In genomic region chr12:89389755-89390661, GRCh38 we compare ENCODE assay signal across 8 cellular contexts. TPM values are rescaled to one million over a fixed set of nuclear protein-coding genes. Genes with fewer than 3 reads are reported as not detected.
DNase-seq lines count a peak whose midpoint lies in the region; ATAC-seq and TF ChIP-seq lines count a peak whose summit lies in the region.

No MANE protein-coding gene starts in this region.

- peak overlapping the region in 2 of 10 donors; percentile 4 to 16 for H3K4me3 Mint-ChIP-seq in naive thymus-derived CD4-positive, alpha-beta T cell

- H3K9me3 Mint-ChIP-seq in naive thymus-derived CD4-positive, alpha-beta T cell = peaks cover 0 to 2% (median 0%) of the 10 kb centered on the region in 11 donors

- H3K36me3 Mint-ChIP-seq in naive thymus-derived CD4-positive, alpha-beta T cell = peaks cover 0 to 15% (median 4%) of the 10 kb centered on the region in 5 donors

- peak overlapping the region in 1 of 9 donors; percentile 41 for H3K27ac Mint-ChIP-seq in naive thymus-derived CD4-positive, alpha-beta T cell

- H3K4me1 ChIP-seq in naive thymus-derived CD4-positive, alpha-beta T cell (ENCODE audit: control insufficient read depth in 2 of 2, insufficient read depth in 2 of 2, low read length in 2 of 2) = peaks cover 0 to 9% of the 10 kb centered on the region in 2 donors

- no peaks in the 10 kb centered on the region for H3K27me3 Mint-ChIP-seq in naive thymus-derived CD4-positive, alpha-beta T cell

- H3K4me3 ChIP-seq in cardiac fibroblast (replicated peaks in 1 of 2; ENCODE audit: low read depth in 2 of 2, low read length in 2 of 2) = no peak overlapping the region
- no peak overlapping the region for H3K4me3 ChIP-seq in naive thymus-derived CD4-positive, alpha-beta T cell (ENCODE audit: low read length)

- H3K27me3 ChIP-seq in naive thymus-derived CD4-positive, alpha-beta T cell (ENCODE audit: control insufficient read depth in 2 of 2, insufficient read depth in 2 of 2, low read length in 2 of 2) = no peaks in the 10 kb centered on the region

- CTCF ChIA-PET in naive thymus-derived CD4-positive, alpha-beta T cell (lab: Charles Lee) = interaction anchor here (0.6 kb wide), 1 partner anchor 57 kb away, joined by 3 read pairs; no protein-coding TSS in a partner anchor

- ATAC-seq in HG02852 (IDR thresholded peaks at IDR 0.05; ENCODE audit: unreplicated experiment) = peak; percentile 49
- ATAC-seq in naive thymus-derived CD4-positive, alpha-beta T cell = peak; percentile 65

- DNase-seq in GF-D8 (lab: John Stamatoyannopoulos, UW) = peak; percentile 13
- DNase-seq in cardiac fibroblast (ENCODE audit: low read depth in 2 of 2) = peak; percentile 51 to 73
- peak in 1 of 9 donors; percentile 0 for DNase-seq in naive thymus-derived CD4-positive, alpha-beta T cell
- DNase-seq in NCI-H2227 (lab: John Stamatoyannopoulos, UW; ENCODE audit: unreplicated experiment) = no peak
- DNase-seq in dedifferentiated amniotic fluid mesenchymal stem cell (ENCODE audit: extremely low spot score) = no peak
- DNase-seq in COLO668 (lab: John Stamatoyannopoulos, UW; ENCODE audit: unreplicated experiment) = no peak
- no peak for DNase-seq in effector CD4-positive, alpha-beta T cell

- no peaks in the 10 kb centered on the region for H3K36me3 ChIP-seq in naive thymus-derived CD4-positive, alpha-beta T cell (ENCODE audit: control insufficient read depth in 2 of 3, insufficient read depth in 3 of 3, low read length in 3 of 3)

- H3K27ac ChIP-seq in naive thymus-derived CD4-positive, alpha-beta T cell (ENCODE audit: low read depth, low read length) = no peak overlapping the region

- no peak for TF ChIP-seq CTCF in cardiac fibroblast (IDR thresholded peaks at IDR 0.05; ENCODE audit: low read depth, low read length)

- intact Hi-C loops in naive thymus-derived CD4-positive, alpha-beta T cell (cut with micrococcal nuclease) = no loop called here

- no peaks in the 10 kb centered on the region for H3K9me3 ChIP-seq in naive thymus-derived CD4-positive, alpha-beta T cell (ENCODE audit: control insufficient read depth in 2 of 3, low read length in 3 of 3)

- POLR2A ChIA-PET in naive thymus-derived CD4-positive, alpha-beta T cell (lab: Charles Lee) = interaction anchor here (0.6 kb wide), 1 partner anchor 327 kb away, joined by 3 read pairs; no protein-coding TSS in a partner anchor

- H3K4me1 Mint-ChIP-seq in naive thymus-derived CD4-positive, alpha-beta T cell = peaks cover 14 to 34% (median 15%) of the 10 kb centered on the region in 7 donors

RNA-seq across cellular contexts. Expression of gene DUSP6, which starts 37.7 kb away (rescaled TPM):
- total RNA-seq in naive thymus-derived CD4-positive, alpha-beta T cell = 100 to 1,000 TPM in 1 of 5 experiments, 10 to 100 TPM in 2, 1 to 10 TPM in 2; 2.7 to 225 (median 33.8) TPM
- 1 to 10 TPM in 1 of 2 donors, under 1 TPM in 1; 0.45 to 1.1 TPM for polyA plus RNA-seq in naive thymus-derived CD4-positive, alpha-beta T cell

Comparison
In these comparisons a context has a peak if more than half of its experiments do, and no peak if none do; other contexts are left out.
1. DNase-seq: peak in GF-D8 (single experiment) and cardiac fibroblast (2 of 2); none in NCI-H2227 (single experiment), dedifferentiated amniotic fluid mesenchymal stem cell (single experiment), COLO668 (single experiment) and effector CD4-positive, alpha-beta T cell (single experiment).